17 cellular contexts compared by ENCODE assay signal in the genomic region with DNA sequence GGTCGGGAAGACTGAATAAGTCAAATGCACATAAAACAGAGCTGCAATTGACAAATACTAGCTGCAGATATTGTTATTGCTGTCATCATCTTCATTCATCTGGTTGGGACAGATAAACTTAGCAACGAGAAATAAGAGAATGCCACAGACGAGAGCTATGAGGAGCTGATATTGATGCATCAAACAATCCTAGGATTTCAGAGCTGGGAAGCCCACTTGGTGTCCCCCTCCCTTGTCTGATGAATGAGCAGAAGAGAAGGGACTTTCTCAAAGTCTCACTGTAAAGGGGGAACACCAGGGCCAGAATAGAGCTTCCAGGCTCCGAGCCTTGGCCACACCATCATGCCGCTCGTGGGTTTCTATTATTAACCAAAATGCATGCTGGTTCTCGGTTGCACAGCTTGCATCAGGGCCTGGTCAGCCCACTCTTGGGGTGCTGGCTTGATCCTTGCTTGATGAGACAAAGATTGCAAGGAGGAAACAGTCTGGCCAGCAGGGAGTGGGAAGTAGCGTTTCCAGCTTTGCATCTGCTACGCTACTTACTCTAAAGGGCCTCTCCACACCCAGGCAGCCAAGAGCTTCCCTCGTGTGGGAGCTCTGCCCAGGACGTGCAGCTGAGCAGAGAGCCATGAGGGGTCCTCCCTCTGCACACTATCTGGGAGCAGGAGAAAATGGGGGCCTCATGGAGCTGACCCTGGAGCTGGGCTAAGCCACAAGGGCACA. TPM values are rescaled to one million over a fixed set of nuclear protein-coding genes. Genes with fewer than 3 reads are reported as not detected.
DNase-seq lines count a peak whose midpoint lies in the region; ATAC-seq and TF ChIP-seq lines count a peak whose summit lies in the region.
"Had no signal": no experiment of that assay in that cellular context is flagged by ENCODE, and none has a peak within 500 bp of the region (broad histone marks: within the 10 kb centered on the region; RNA-seq: fewer than 3 reads in every experiment).

No MANE protein-coding gene starts in this region.

- H3K9ac ChIP-seq in adipocyte (ENCODE audit: low read length), result no peak overlapping the region
- no peak overlapping the region for H3K9ac ChIP-seq in rectal smooth muscle tissue (ENCODE audit: low read length)

- CTCF ChIA-PET in Caco-2 (lab: Charles Lee), result interaction anchor here (0.9 kb wide), 1 partner anchor 28 kb away, joined by 3 read pairs; the partner anchor contains the start of gene EMP2
- CTCF ChIA-PET in A673 (lab: Charles Lee), result no interaction called here

- POLR2A ChIA-PET in Caco-2 (lab: Charles Lee), result no interaction called here
- POLR2A ChIA-PET in A673 (lab: Charles Lee; ENCODE audit: low non-redundant PET), result interaction anchor here (0.6 kb wide), 1 partner anchor 99 kb away, joined by 3 read pairs; no protein-coding TSS in a partner anchor

- peak overlapping the region; percentile 72 for H3K27ac ChIP-seq in rectal smooth muscle tissue (ENCODE audit: low read depth, low read length)
- no peak overlapping the region for H3K27ac ChIP-seq in A673 (ENCODE audit: low read depth, low read length, poor library complexity, severe bottlenecking)

- intact Hi-C loops in Caco-2 (cut with micrococcal nuclease; ENCODE audit: unreplicated experiment), result no loop called here
- intact Hi-C loops in A673 (cut with micrococcal nuclease; ENCODE audit: unreplicated experiment), result no loop called here

- no peaks in the 10 kb centered on the region for H3K9me3 Mint-ChIP-seq in Caco-2 (ENCODE audit: unreplicated experiment)
- H3K9me3 Mint-ChIP-seq: activated CD4-positive, alpha-beta T cell treated with anti-CD3 and anti-CD28 coated beads, Interleukin-2, amount 10 ng/mL, durations not matched to agents 24 days and 14 days; CD4-positive, alpha-beta T cell had no signal

- H3K4me1 ChIP-seq in Caco-2, result peaks cover 26% of the 10 kb centered on the region
- peaks cover 20% of the 10 kb centered on the region for H3K4me1 ChIP-seq in adipocyte (ENCODE audit: control insufficient read depth, insufficient read depth, low read length)
- H3K4me1 ChIP-seq in rectal smooth muscle tissue (ENCODE audit: control insufficient read depth, insufficient read depth, low read length), result peaks cover 6% of the 10 kb centered on the region
- H3K4me1 ChIP-seq in A673 (ENCODE audit: insufficient read depth, low read length, poor library complexity, severe bottlenecking), result no peaks in the 10 kb centered on the region

- ATAC-seq in HG02884 (IDR thresholded peaks at IDR 0.05; ENCODE audit: unreplicated experiment), result no peak
- no peak for ATAC-seq in GM21367 (IDR thresholded peaks at IDR 0.05; ENCODE audit: unreplicated experiment)
- ATAC-seq: left colon, PC-3, T-helper 17 cell had no signal

- no peaks in the 10 kb centered on the region for H3K9me3 ChIP-seq in Caco-2
- H3K9me3 ChIP-seq in adipocyte (ENCODE audit: control insufficient read depth, low read length), result no peaks in the 10 kb centered on the region
- H3K9me3 ChIP-seq in A673 (ENCODE audit: low read depth, low read length, poor library complexity, severe bottlenecking), result no peaks in the 10 kb centered on the region

- H3K36me3 Mint-ChIP-seq in Caco-2 (ENCODE audit: insufficient read depth, unreplicated experiment), result no peaks in the 10 kb centered on the region

- peaks cover 27% of the 10 kb centered on the region for H3K4me1 Mint-ChIP-seq in Caco-2 (ENCODE audit: low read depth, unreplicated experiment)
- H3K4me1 Mint-ChIP-seq: activated CD4-positive, alpha-beta T cell treated with anti-CD3 and anti-CD28 coated beads, Interleukin-2, amount 10 ng/mL, durations not matched to agents 24 days and 14 days had no signal

- H3K36me3 ChIP-seq in Caco-2 (ENCODE audit: control insufficient read depth, insufficient read depth, low read length) (no peaks in the 10 kb centered on the region), adipocyte (ENCODE audit: control insufficient read depth, insufficient read depth, low read length, severe bottlenecking) (no peaks in the 10 kb centered on the region), rectal smooth muscle tissue (ENCODE audit: control insufficient read depth, insufficient read depth, low read length) (no peaks in the 10 kb centered on the region), A673 (ENCODE audit: insufficient read depth, low read length, poor library complexity, severe bottlenecking) (no peaks in the 10 kb centered on the region)

- H3K27me3 Mint-ChIP-seq in Caco-2 (ENCODE audit: insufficient read depth, unreplicated experiment), result no peaks in the 10 kb centered on the region
- H3K27me3 Mint-ChIP-seq: activated CD4-positive, alpha-beta T cell treated with anti-CD3 and anti-CD28 coated beads, Interleukin-2, amount 10 ng/mL, durations not matched to agents 24 days and 14 days had no signal

- H3K27ac Mint-ChIP-seq in Caco-2 (ENCODE audit: unreplicated experiment), result peak overlapping the region; percentile 43
- H3K27ac Mint-ChIP-seq: activated CD4-positive, alpha-beta T cell treated with anti-CD3 and anti-CD28 coated beads, Interleukin-2, amount 10 ng/mL, durations not matched to agents 24 days and 14 days; CD4-positive, alpha-beta T cell; T-helper 17 cell had no signal

- H3K4me3 Mint-ChIP-seq in Caco-2 (ENCODE audit: unreplicated experiment), result no peak overlapping the region
- H3K4me3 Mint-ChIP-seq: activated CD4-positive, alpha-beta T cell treated with anti-CD3 and anti-CD28 coated beads, Interleukin-2, amount 10 ng/mL, durations not matched to agents 24 days and 14 days; CD4-positive, alpha-beta T cell; T-helper 17 cell had no signal

- H3K27me3 ChIP-seq in Caco-2 (replicated peaks; ENCODE audit: control insufficient read depth, insufficient read depth, low read length) (no peaks in the 10 kb centered on the region), adipocyte (replicated peaks; ENCODE audit: control insufficient read depth, insufficient read depth, low read length) (no peaks in the 10 kb centered on the region), rectal smooth muscle tissue (ENCODE audit: control insufficient read depth, insufficient read depth, low read length) (no peaks in the 10 kb centered on the region), A673 (replicated peaks; ENCODE audit: insufficient read depth, low read depth, low read length, poor library complexity) (no peaks in the 10 kb centered on the region)

- DNase-seq in Caco-2 (no peak), adipocyte (ENCODE audit: low read depth) (no peak), hippocampal formation (lab: John Stamatoyannopoulos, UW) (peak; percentile 6 to 13), A673 (ENCODE audit: low spot score) (no peak)
- DNase-seq in stimulated activated naive CD4-positive, alpha-beta T cell treated with Interleukin-2 at 50 U/mL for 16 hours (lab: John Stamatoyannopoulos, UW), result no peak
- DNase-seq: activated CD4-positive, alpha-beta T cell treated with anti-CD3 and anti-CD28 coated beads, Interleukin-2, amount 10 ng/mL, durations not matched to agents 24 days and 14 days; CD4-positive, alpha-beta T cell; dermis blood vessel endothelial cell; left colon; NCI-H1048; NCI-H2227 treated with DMSO at 0.1 percent for 48 hours; stimulated activated CD4-positive, alpha-beta T cell treated with anti-CD3 and anti-CD28 coated beads, Interleukin-4, amount 100 ng/mL, for 24 hours; T-helper 17 cell had no signal

- BruUV-seq in Caco-2 (replicated peaks; lab: Mats Ljungman, UMichigan) (no TSS peak), A673 (replicated peaks; lab: Mats Ljungman, UMichigan) (no TSS peak)

- H3K4me3 ChIP-seq in Caco-2 (ENCODE audit: low read depth, low read length) (no peak overlapping the region), adipocyte (ENCODE audit: low read length) (peak overlapping the region; percentile 2), rectal smooth muscle tissue (ENCODE audit: low read length) (no peak overlapping the region), A673 (ENCODE audit: low read depth, low read length, poor library complexity, severe bottlenecking) (no peak overlapping the region)

- no peak for TF ChIP-seq CTCF in Caco-2 (IDR thresholded peaks at IDR 0.05; ENCODE audit: insufficient read depth in 1 of 2, low read depth in 1 of 2, low read length in 1 of 2, severe bottlenecking in 1 of 2, unreplicated experiment in 1 of 2)
- TF ChIP-seq CTCF in A673 (conservative IDR thresholded peaks at IDR 0.05; ENCODE audit: low read depth, low read length), result no peak

RNA-seq across cellular contexts. Expression of gene EMP2, which starts 28.4 kb away (rescaled TPM):
- 187 and 198 TPM in 2 replicates for total RNA-seq in Caco-2 (2022)
- 12.9 and 15.9 TPM in 2 replicates for total RNA-seq in A673 (2021)
- total RNA-seq: activated CD4-positive, alpha-beta T cell treated with anti-CD3 and anti-CD28 coated beads, Interleukin-2, amount 10 ng/mL, durations not matched to agents 24 days and 14 days; CD4-positive, alpha-beta T cell; T-helper 17 cell had no signal

Comparison
In these comparisons a context has a peak if more than half of its experiments do, and no peak if none do; other contexts are left out.
1. DNase-seq: peak in hippocampal formation (2 of 2); none in Caco-2 (0 of 2), adipocyte (single experiment), A673 (single experiment) and stimulated activated naive CD4-positive, alpha-beta T cell treated with Interleukin-2 at 50 U/mL for 16 hours (single experiment).
2. RNA of gene EMP2, which starts 28.4 kb away (total RNA-seq): 187 to 198 TPM in Caco-2; 12.9 to 15.9 TPM in A673; every median in the first group is over 10 times any median in the second.